In the genomic region with DNA sequence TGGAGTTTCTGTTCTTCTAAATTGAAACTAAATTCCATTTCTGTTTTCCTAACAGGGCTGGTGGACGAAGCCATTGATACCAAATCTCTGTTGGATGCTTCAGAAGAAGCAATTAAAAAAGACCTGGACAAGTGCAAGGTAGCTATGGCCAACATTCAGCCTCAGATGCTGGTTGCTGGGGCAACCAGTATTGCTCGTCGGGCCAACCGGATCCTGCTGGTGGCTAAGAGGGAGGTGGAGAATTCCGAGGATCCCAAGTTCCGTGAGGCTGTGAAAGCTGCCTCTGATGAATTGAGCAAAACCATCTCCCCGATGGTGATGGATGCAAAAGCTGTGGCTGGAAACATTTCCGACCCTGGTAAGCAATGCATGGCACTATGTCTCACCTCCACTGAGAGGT, we compare ENCODE assay signal across 18 cellular contexts. TPM values are rescaled to one million over a fixed set of nuclear protein-coding genes. Genes with fewer than 3 reads are reported as not detected.
A peak's percentile ranks its signal among the peaks of the same experiment; 100 is the strongest.
DNase-seq lines count a peak whose midpoint lies in the region; ATAC-seq, FAIRE-seq and TF ChIP-seq lines count a peak whose summit lies in the region.
"Had no signal": no experiment of that assay in that cellular context is flagged by ENCODE, and none has a peak within 500 bp of the region (broad histone marks: within the 10 kb centered on the region; RNA-seq: fewer than 3 reads in every experiment).

No MANE protein-coding gene starts in this region.

- H3K36me3 Mint-ChIP-seq in HFFc6 (ENCODE audit: low read depth) = peaks cover 57% of the 10 kb centered on the region
- H3K36me3 Mint-ChIP-seq in astrocyte (ENCODE audit: low read depth, unreplicated experiment) = peaks cover 34% of the 10 kb centered on the region
- peaks cover 51% of the 10 kb centered on the region for H3K36me3 Mint-ChIP-seq in T-cell
- peaks cover 52% of the 10 kb centered on the region for H3K36me3 Mint-ChIP-seq in T-helper 2 cell treated with Interferon-gamma antibody and Interleukin-4, amounts not matched to agents 5 μg/mL and 100 μg/mL, for 36 hours (ENCODE audit: low read depth)
- H3K36me3 Mint-ChIP-seq in activated CD8-positive, alpha-beta T cell treated with anti-CD3 and anti-CD28 coated beads for 36 hours (ENCODE audit: low read depth) = peaks cover 12% of the 10 kb centered on the region

- peaks cover 75% of the 10 kb centered on the region for H3K36me3 ChIP-seq in astrocyte (ENCODE audit: insufficient read depth, low read length)

- H3K4me3 Mint-ChIP-seq in HFFc6 (no peak overlapping the region; the same call in 1 of the 2 replicates), astrocyte (ENCODE audit: unreplicated experiment) (peak overlapping the region; percentile 42), T-cell (no peak overlapping the region)
- no peak overlapping the region for H3K4me3 Mint-ChIP-seq in T-helper 2 cell treated with Interferon-gamma antibody and Interleukin-4, amounts not matched to agents 5 μg/mL and 100 μg/mL, for 36 hours
- H3K4me3 Mint-ChIP-seq in activated CD8-positive, alpha-beta T cell treated with anti-CD3 and anti-CD28 coated beads for 36 hours = no peak overlapping the region
- H3K4me3 Mint-ChIP-seq: B cell; CD4-positive, alpha-beta memory T cell had no signal

- no peaks in the 10 kb centered on the region for H3K9me3 Mint-ChIP-seq in HFFc6
- H3K9me3 Mint-ChIP-seq in astrocyte (ENCODE audit: unreplicated experiment) = no peaks in the 10 kb centered on the region
- H3K9me3 Mint-ChIP-seq in T-cell = no peaks in the 10 kb centered on the region
- H3K9me3 Mint-ChIP-seq in T-helper 2 cell treated with Interferon-gamma antibody and Interleukin-4, amounts not matched to agents 5 μg/mL and 100 μg/mL, for 36 hours = no peaks in the 10 kb centered on the region
- H3K9me3 Mint-ChIP-seq in activated CD8-positive, alpha-beta T cell treated with anti-CD3 and anti-CD28 coated beads for 36 hours = no peaks in the 10 kb centered on the region
- H3K9me3 Mint-ChIP-seq: CD4-positive, alpha-beta memory T cell had no signal

- no peaks in the 10 kb centered on the region for H3K4me1 ChIP-seq in astrocyte (ENCODE audit: insufficient read depth, low read length)
- no peaks in the 10 kb centered on the region for H3K4me1 ChIP-seq in right cardiac atrium (ENCODE audit: control insufficient read depth, insufficient read depth, low read length)
- H3K4me1 ChIP-seq: HAP-1 had no signal

- intact Hi-C loops in dorsolateral prefrontal cortex (cut with DNase I) = no loop called here
- intact Hi-C loops in right cardiac atrium (cut with DNase I) = no loop called here
- intact Hi-C loops in activated CD8-positive, alpha-beta T cell treated with anti-CD3 and anti-CD28 coated beads for 36 hours (cut with micrococcal nuclease) = loop anchor here (5.0 kb wide), 1 partner anchor 218 kb away; no protein-coding TSS in a partner anchor

- peaks cover 32% of the 10 kb centered on the region for H3K27me3 Mint-ChIP-seq in HFFc6 (ENCODE audit: insufficient read depth)
- H3K27me3 Mint-ChIP-seq in astrocyte (ENCODE audit: low read depth, unreplicated experiment) = peaks cover 2% of the 10 kb centered on the region
- H3K27me3 Mint-ChIP-seq in T-cell = no peaks in the 10 kb centered on the region
- no peaks in the 10 kb centered on the region for H3K27me3 Mint-ChIP-seq in T-helper 2 cell treated with Interferon-gamma antibody and Interleukin-4, amounts not matched to agents 5 μg/mL and 100 μg/mL, for 36 hours (ENCODE audit: low read depth)
- H3K27me3 Mint-ChIP-seq in activated CD8-positive, alpha-beta T cell treated with anti-CD3 and anti-CD28 coated beads for 36 hours = no peaks in the 10 kb centered on the region
- H3K27me3 Mint-ChIP-seq: B cell; CD4-positive, alpha-beta memory T cell had no signal

- H3K4me3 ChIP-seq in astrocyte (ENCODE audit: insufficient read depth, low read depth, low read length) (no peak overlapping the region), dorsolateral prefrontal cortex (no peak overlapping the region), right cardiac atrium (ENCODE audit: low read length) (no peak overlapping the region)
- H3K4me3 ChIP-seq: HAP-1 had no signal

- CTCF ChIA-PET in T-cell (lab: Charles Lee) = interaction anchor here in 1 of 2 donors (2.2 kb wide), 1 partner anchor 219 kb away, joined by 7 read pairs; no protein-coding TSS in a partner anchor
- CTCF ChIA-PET in activated CD8-positive, alpha-beta T cell treated with anti-CD3 and anti-CD28 coated beads for 36 hours (lab: Charles Lee) = interaction anchor here (0.9 to 2.0 kb wide), 3 partner anchors 11 to 219 kb away, joined by 3 to 4 read pairs (median 4); no protein-coding TSS in a partner anchor

- WGBS in right cardiac atrium = 81% methylated on average over 8 of the region's 8 CpGs

- no peak overlapping the region for H2AFZ ChIP-seq in astrocyte (ENCODE audit: low read depth, low read length)

- FAIRE-seq in astrocyte (lab: Jason Lieb, UNC) = no peak
- FAIRE-seq: G401.6, GM12891, GM19239, H1 had no signal

- no peak overlapping the region for H3K27ac ChIP-seq in astrocyte (ENCODE audit: low read depth, low read length)
- peak overlapping the region in 35 of 59 donors; percentile 1 to 76 (median 41) for H3K27ac ChIP-seq in dorsolateral prefrontal cortex
- no peak overlapping the region for H3K27ac ChIP-seq in right cardiac atrium (ENCODE audit: low read length)
- H3K27ac ChIP-seq: HL-60 had no signal

- H3K9ac ChIP-seq in astrocyte (ENCODE audit: low read length) = no peak overlapping the region

- peaks cover 80% of the 10 kb centered on the region for H4K20me1 ChIP-seq in astrocyte (ENCODE audit: insufficient read depth, low read length)

- DNase-seq in Ammon's horn (ENCODE audit: low spot score) (peak; percentile 55), HFFc6 (no peak), astrocyte (ENCODE audit: low read depth) (no peak), dorsolateral prefrontal cortex (peak in 4 of 10 donors; percentile 33 to 63 (median 54)), T-cell (no peak), right cardiac atrium (no peak)
- no peak for DNase-seq in T-helper 2 cell treated with Interferon-gamma antibody and Interleukin-4, amounts not matched to agents 5 μg/mL and 100 μg/mL, for 36 hours (ENCODE audit: low spot score)
- no peak for DNase-seq in activated CD8-positive, alpha-beta T cell treated with anti-CD3 and anti-CD28 coated beads for 36 hours
- DNase-seq: ACHN; CD4-positive, alpha-beta memory T cell; DMS79 had no signal

- no peaks in the 10 kb centered on the region for H3K9me3 ChIP-seq in astrocyte (ENCODE audit: insufficient read depth, low read depth, low read length)
- H3K9me3 ChIP-seq in right cardiac atrium (ENCODE audit: control insufficient read depth, low read length) = no peaks in the 10 kb centered on the region
- H3K9me3 ChIP-seq: HAP-1 had no signal

- H3K4me1 Mint-ChIP-seq in HFFc6 (ENCODE audit: low read depth) = peaks cover 21% of the 10 kb centered on the region
- peaks cover 9% of the 10 kb centered on the region for H3K4me1 Mint-ChIP-seq in astrocyte (ENCODE audit: low read depth, unreplicated experiment)
- no peaks in the 10 kb centered on the region for H3K4me1 Mint-ChIP-seq in T-cell
- peaks cover 12% of the 10 kb centered on the region for H3K4me1 Mint-ChIP-seq in T-helper 2 cell treated with Interferon-gamma antibody and Interleukin-4, amounts not matched to agents 5 μg/mL and 100 μg/mL, for 36 hours (ENCODE audit: low read depth)
- H3K4me1 Mint-ChIP-seq in activated CD8-positive, alpha-beta T cell treated with anti-CD3 and anti-CD28 coated beads for 36 hours (ENCODE audit: low read depth) = no peaks in the 10 kb centered on the region
- H3K4me1 Mint-ChIP-seq: B cell had no signal

- H3K79me2 ChIP-seq in astrocyte (ENCODE audit: insufficient read depth, low read length) = peaks cover 60% of the 10 kb centered on the region

- ATAC-seq in T-cell (replicated peaks in 1 of 4) (no peak), right cardiac atrium (no peak)
- ATAC-seq in activated CD8-positive, alpha-beta T cell treated with anti-CD3 and anti-CD28 coated beads for 36 hours = no peak

- no peak overlapping the region for H3K4me2 ChIP-seq in astrocyte (ENCODE audit: low read length)

- POLR2A ChIA-PET in T-cell (lab: Charles Lee) = no interaction called here
- POLR2A ChIA-PET in activated CD8-positive, alpha-beta T cell treated with anti-CD3 and anti-CD28 coated beads for 36 hours (lab: Charles Lee) = no interaction called here

- H3K27me3 ChIP-seq in astrocyte (ENCODE audit: insufficient read depth, low read length) = no peaks in the 10 kb centered on the region
- H3K27me3 ChIP-seq in dorsolateral prefrontal cortex = no peaks in the 10 kb centered on the region
- no peaks in the 10 kb centered on the region for H3K27me3 ChIP-seq in right cardiac atrium (ENCODE audit: control insufficient read depth, insufficient read depth)

- H3K27ac Mint-ChIP-seq in HFFc6 (peak overlapping the region; percentile 27; the same call in 1 of the 2 replicates), astrocyte (ENCODE audit: unreplicated experiment) (no peak overlapping the region), T-cell (peak overlapping the region in 1 of 2 donors; percentile 11)
- no peak overlapping the region for H3K27ac Mint-ChIP-seq in T-helper 2 cell treated with Interferon-gamma antibody and Interleukin-4, amounts not matched to agents 5 μg/mL and 100 μg/mL, for 36 hours
- no peak overlapping the region for H3K27ac Mint-ChIP-seq in activated CD8-positive, alpha-beta T cell treated with anti-CD3 and anti-CD28 coated beads for 36 hours

- no peak for TF ChIP-seq CTCF in HFFc6 (IDR thresholded peaks at IDR 0.05)
- no peak for TF ChIP-seq CTCF in astrocyte (IDR thresholded peaks at IDR 0.05; ENCODE audit: insufficient read depth, low read depth, low read length)
- TF ChIP-seq CTCF in dorsolateral prefrontal cortex (IDR thresholded peaks at IDR 0.05 in 54 of 56, conservative IDR thresholded peaks at IDR 0.05 in 2 of 56; ENCODE audit: low read depth in 1 of 56, partially characterized antibody in 56 of 56) = no peak
- TF ChIP-seq CTCF in activated CD8-positive, alpha-beta T cell treated with anti-CD3 and anti-CD28 coated beads for 36 hours (IDR thresholded peaks at IDR 0.05) = no peak

RNA-seq across cellular contexts. Expression of gene AP3M1, which starts 45.6 kb away (rescaled TPM):
- total RNA-seq in HFFc6 (2021; fragmentation: NEBNext Ultra II Directional; extraction: Animal tissue kit (Norgen Biotek cat#: 25700)) = 10 to 100 TPM; 41.4 to 51.5 (median 47.0) TPM
- total RNA-seq in astrocyte (45.9 and 50.0 TPM in 2 replicates), dorsolateral prefrontal cortex (10 to 100 TPM; 19.6 to 34.9 (median 26.7) TPM), T-cell (10 to 100 TPM; 25.8 to 37.1 (median 33.9) TPM), right cardiac atrium (10 to 100 TPM; 23.3 to 29.5 (median 27.4) TPM)
- polyA plus RNA-seq in right cardiac atrium = 12.6 TPM
- total RNA-seq in activated CD8-positive, alpha-beta T cell treated with anti-CD3 and anti-CD28 coated beads for 36 hours = 10 to 100 TPM; 35.4 to 42.2 TPM

RNA-seq across cellular contexts. Expression of gene ADK, which starts 46.0 kb away (rescaled TPM):
- total RNA-seq in HFFc6 (2021; fragmentation: NEBNext Ultra II Directional; extraction: Animal tissue kit (Norgen Biotek cat#: 25700)) = 10 to 100 TPM; 74.1 to 97.6 (median 86.0) TPM
- 58.3 and 62.0 TPM in 2 replicates for total RNA-seq in astrocyte
- 10 to 100 TPM; 26.7 to 48.2 (median 34.8) TPM for total RNA-seq in dorsolateral prefrontal cortex
- 10 to 100 TPM; 20.7 to 32.8 (median 23.6) TPM for total RNA-seq in T-cell
- 10 to 100 TPM; 34.5 to 42.2 (median 40.3) TPM for total RNA-seq in right cardiac atrium
- polyA plus RNA-seq in right cardiac atrium = 41.0 TPM
- total RNA-seq in activated CD8-positive, alpha-beta T cell treated with anti-CD3 and anti-CD28 coated beads for 36 hours = 10 to 100 TPM; 56.9 to 57.5 TPM

Comparison
In these comparisons a context has a peak if more than half of its experiments do, and no peak if none do; other contexts are left out.
1. H3K27ac ChIP-seq: peak in dorsolateral prefrontal cortex (35 of 59); none in astrocyte (single experiment) and right cardiac atrium (single experiment).